21 cellular contexts compared by ENCODE assay signal in genomic region chr3:52349131-52349530, GRCh38. TPM values are rescaled to one million over a fixed set of nuclear protein-coding genes. Genes with fewer than 3 reads are reported as not detected.
A peak's percentile ranks its signal among the peaks of the same experiment; 100 is the strongest.
DNase-seq lines count a peak whose midpoint lies in the region; ATAC-seq, FAIRE-seq and TF ChIP-seq lines count a peak whose summit lies in the region.
"Had no signal": no experiment of that assay in that cellular context is flagged by ENCODE, and none has a peak within 500 bp of the region (broad histone marks: within the 10 kb centered on the region; RNA-seq: fewer than 3 reads in every experiment).

No MANE protein-coding gene starts in this region.

- DNase-seq in left ventricle myocardium superior: peak; percentile 13
- DNase-seq in Right ventricle myocardium inferior (ENCODE audit: missing footprints): no peak
- no peak for DNase-seq in astrocyte (ENCODE audit: low read depth)
- DNase-seq in osteoblast (ENCODE audit: insufficient read length, low spot score, missing footprints): peak; percentile 41
- no peak for DNase-seq in coronary artery (ENCODE audit: low spot score)
- no peak for DNase-seq in ureter (ENCODE audit: low spot score)
- no peak for DNase-seq in COLO668 (lab: John Stamatoyannopoulos, UW; ENCODE audit: unreplicated experiment)
- DNase-seq: C1 segment of cervical spinal cord; CD4-positive, alpha-beta memory T cell; COR-L47; DMS153; DMS79 treated with DMSO at 0.1 percent for 48 hours; EL; H9 had no signal

- no peak overlapping the region for H3K4me3 ChIP-seq in astrocyte (ENCODE audit: insufficient read depth, low read depth, low read length)
- no peak overlapping the region for H3K4me3 ChIP-seq in osteoblast (ENCODE audit: insufficient read depth, low read length)
- H3K4me3 ChIP-seq in coronary artery: no peak overlapping the region
- H3K4me3 ChIP-seq: GM23338 had no signal

- no peak for FAIRE-seq in astrocyte (lab: Jason Lieb, UNC)
- FAIRE-seq: A204.1, D721Med, G401.6, GM12891, HepG2 had no signal

- no peaks in the 10 kb centered on the region for H3K4me1 Mint-ChIP-seq in astrocyte (ENCODE audit: low read depth, unreplicated experiment)
- H3K4me1 Mint-ChIP-seq: B cell; CD4-positive, alpha-beta memory T cell; GM23338; H9 had no signal

- H3K9me3 Mint-ChIP-seq in astrocyte (ENCODE audit: unreplicated experiment): peaks cover 1% of the 10 kb centered on the region
- H3K9me3 Mint-ChIP-seq: CD4-positive, alpha-beta memory T cell; GM23338; H9 had no signal

- no peak overlapping the region for H3K27ac ChIP-seq in astrocyte (ENCODE audit: low read depth, low read length)
- H3K27ac ChIP-seq in osteoblast (ENCODE audit: low read depth, low read length): no peak overlapping the region
- H3K27ac ChIP-seq in coronary artery: no peak overlapping the region

- H3K27me3 Mint-ChIP-seq in astrocyte (ENCODE audit: low read depth, unreplicated experiment): peaks cover 22% of the 10 kb centered on the region
- H3K27me3 Mint-ChIP-seq: B cell; CD4-positive, alpha-beta memory T cell had no signal

- no peaks in the 10 kb centered on the region for H3K79me2 ChIP-seq in astrocyte (ENCODE audit: insufficient read depth, low read length)
- no peaks in the 10 kb centered on the region for H3K79me2 ChIP-seq in osteoblast (ENCODE audit: insufficient read depth, low read length)

- no peak overlapping the region for H2AFZ ChIP-seq in astrocyte (ENCODE audit: low read depth, low read length)
- no peak overlapping the region for H2AFZ ChIP-seq in osteoblast (ENCODE audit: low read length)
- H2AFZ ChIP-seq: GM23338 had no signal

- ATAC-seq in left ventricle myocardium superior: no peak
- no peak for ATAC-seq in Right ventricle myocardium inferior
- ATAC-seq: GM23338, HepG2 had no signal

- peaks cover 21% of the 10 kb centered on the region for H3K36me3 Mint-ChIP-seq in astrocyte (ENCODE audit: low read depth, unreplicated experiment)

- H3K27ac Mint-ChIP-seq in astrocyte (ENCODE audit: unreplicated experiment): peak overlapping the region; percentile 53
- H3K27ac Mint-ChIP-seq: B cell, GM23338 had no signal

- no peak for TF ChIP-seq CTCF in astrocyte (IDR thresholded peaks at IDR 0.05; ENCODE audit: insufficient read depth, low read depth, low read length)
- TF ChIP-seq CTCF in osteoblast (IDR thresholded peaks at IDR 0.05; ENCODE audit: extremely low read depth, low read depth, low read length): no peak
- TF ChIP-seq CTCF in coronary artery (IDR thresholded peaks at IDR 0.05): no peak

- H3K4me3 Mint-ChIP-seq in astrocyte (ENCODE audit: unreplicated experiment): no peak overlapping the region
- H3K4me3 Mint-ChIP-seq: B cell, GM23338, H9 had no signal

- H4K20me1 ChIP-seq in astrocyte (ENCODE audit: insufficient read depth, low read length) (no peaks in the 10 kb centered on the region), osteoblast (ENCODE audit: insufficient read depth, low read length) (peaks cover 8% of the 10 kb centered on the region)

- H3K27me3 ChIP-seq in astrocyte (ENCODE audit: insufficient read depth, low read length) (no peaks in the 10 kb centered on the region), osteoblast (ENCODE audit: insufficient read depth, low read length) (no peaks in the 10 kb centered on the region)

- no peak overlapping the region for H3K9ac ChIP-seq in astrocyte (ENCODE audit: low read length)

- H3K9me3 ChIP-seq in astrocyte (ENCODE audit: insufficient read depth, low read depth, low read length) (no peaks in the 10 kb centered on the region), osteoblast (ENCODE audit: low read depth, low read length) (no peaks in the 10 kb centered on the region)

- H3K4me2 ChIP-seq in astrocyte (ENCODE audit: low read length) (no peak overlapping the region), osteoblast (ENCODE audit: insufficient read depth, low read length) (no peak overlapping the region)
- H3K4me2 ChIP-seq: GM23338 had no signal

- H3K36me3 ChIP-seq in astrocyte (ENCODE audit: insufficient read depth, low read length) (no peaks in the 10 kb centered on the region), osteoblast (ENCODE audit: insufficient read depth, low read length) (no peaks in the 10 kb centered on the region)

- H3K4me1 ChIP-seq in astrocyte (ENCODE audit: insufficient read depth, low read length): no peaks in the 10 kb centered on the region
- peaks cover 21% of the 10 kb centered on the region for H3K4me1 ChIP-seq in osteoblast (ENCODE audit: insufficient read depth, low read length)

- intact Hi-C loops in left ventricle myocardium superior (cut with micrococcal nuclease) (no loop called here), Right ventricle myocardium inferior (cut with DNase I) (no loop called here)

RNA-seq across cellular contexts. Expression of gene DNAH1, which starts 33.0 kb away (rescaled TPM):
- total RNA-seq in left ventricle myocardium superior (2.3 TPM), Right ventricle myocardium inferior (2.2 TPM), astrocyte (2.2 and 2.3 TPM in 2 replicates), osteoblast (8.0 and 8.7 TPM in 2 replicates), ureter (16.6 TPM)

Comparison
In these comparisons a context has a peak if more than half of its experiments do, and no peak if none do; other contexts are left out.
1. DNase-seq: peak in left ventricle myocardium superior (single experiment) and osteoblast (single experiment); none in Right ventricle myocardium inferior (single experiment), astrocyte (single experiment), coronary artery (single experiment), ureter (single experiment) and COLO668 (single experiment).